ENCODE assay signal across 8 cellular contexts in the genomic region with DNA sequence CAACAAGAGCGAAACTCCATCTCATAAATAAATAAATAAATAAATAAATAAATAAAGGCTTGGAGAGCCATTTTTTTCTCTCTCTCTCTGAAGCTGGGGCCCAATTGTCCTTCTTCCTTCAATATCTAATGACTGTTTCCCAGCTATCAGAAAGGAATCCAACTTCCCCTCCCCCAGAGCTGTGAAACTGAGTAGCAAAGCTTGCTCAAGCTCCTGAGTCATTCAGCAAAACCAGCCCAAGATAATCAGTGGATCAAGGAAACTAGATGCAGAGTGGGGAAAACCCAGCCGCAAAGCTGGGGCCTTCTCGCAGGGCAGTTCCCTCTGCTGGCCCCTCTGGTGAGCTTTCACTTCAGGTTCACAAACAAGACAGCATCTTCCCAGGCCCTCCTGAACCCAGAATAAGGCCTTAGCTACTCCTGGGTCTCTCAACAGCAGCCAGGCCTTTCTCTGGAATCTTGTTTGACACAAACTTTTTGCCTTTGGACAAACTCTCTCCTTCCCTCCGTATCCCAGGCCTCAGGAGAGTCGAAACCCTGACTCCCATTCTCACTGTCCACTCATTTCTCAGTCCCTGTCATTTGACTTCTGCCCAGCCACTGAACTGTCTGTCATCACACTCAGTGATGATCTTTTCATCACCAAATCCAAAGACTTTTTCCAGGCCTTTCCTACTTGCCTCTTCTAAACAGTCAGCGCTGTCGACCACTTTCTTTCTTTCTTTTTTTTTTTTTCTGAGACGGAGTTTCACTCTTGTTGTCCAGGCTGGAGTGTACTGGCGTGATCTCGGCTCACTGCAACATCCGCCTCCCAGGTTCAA. TPM values are rescaled to one million over a fixed set of nuclear protein-coding genes. Genes with fewer than 3 reads are reported as not detected.
DNase-seq lines count a peak whose midpoint lies in the region; ATAC-seq and TF ChIP-seq lines count a peak whose summit lies in the region.

No MANE protein-coding gene starts in this region.

- H3K36me3 ChIP-seq in MM.1S (replicated peaks; ENCODE audit: insufficient read depth, low read length), result no peaks in the 10 kb centered on the region

- peak; percentile 57 for ATAC-seq in GM21825 (IDR thresholded peaks at IDR 0.05; ENCODE audit: unreplicated experiment)

- peak overlapping the region; percentile 64; the same call in 1 of the 2 replicates for H3K27ac ChIP-seq in MM.1S (ENCODE audit: low read length)

- H2AFZ ChIP-seq in MM.1S (ENCODE audit: low read length), result peak overlapping the region; percentile 55

- peak; percentile 98 for DNase-seq in Daoy (ENCODE audit: low read depth)
- peak; percentile 92 for DNase-seq in MM.1S
- DNase-seq in activated CD4-positive, alpha-beta T cell treated with anti-CD3 and anti-CD28 coated beads, Interleukin-2, amount 50 U/mL, for 4 hours, result peak; percentile 71 to 74
- peak; percentile 65 for DNase-seq in effector CD4-positive, alpha-beta T cell
- peak; percentile 24 for DNase-seq in midbrain (lab: John Stamatoyannopoulos, UW)
- peak; percentile 66 for DNase-seq in stimulated activated CD8-positive, alpha-beta memory T cell treated with anti-CD3 and anti-CD28 coated beads, Interleukin-4, amount 100 ng/mL, for 24 hours (ENCODE audit: low read depth)
- no peak for DNase-seq in NCI-H1105 (lab: John Stamatoyannopoulos, UW)

- no peaks in the 10 kb centered on the region for H4K20me1 ChIP-seq in MM.1S (ENCODE audit: insufficient read depth, low read length)

- H3K4me2 ChIP-seq in MM.1S (ENCODE audit: low read depth, low read length), result peak overlapping the region; percentile 44; the same call in 1 of the 2 replicates

- H3K9me2 ChIP-seq in MM.1S (replicated peaks; ENCODE audit: insufficient read depth, low read length), result no peaks in the 10 kb centered on the region

- H3F3A ChIP-seq in MM.1S (ENCODE audit: insufficient read depth, low read length), result peaks cover 10% of the 10 kb centered on the region

- peaks cover 25% of the 10 kb centered on the region for H3K4me1 ChIP-seq in MM.1S (ENCODE audit: low read length)

- H3K9ac ChIP-seq in MM.1S (ENCODE audit: low read length), result 0 out of 2 replicates have a peak overlapping the region, but pooled peaks have one; percentile 8

- H3K4me3 ChIP-seq in MM.1S (ENCODE audit: low read length), result no peak overlapping the region

- TF ChIP-seq CTCF in MM.1S (IDR thresholded peaks at IDR 0.05; ENCODE audit: low read length), result peak; percentile 36

- H3K79me2 ChIP-seq in MM.1S (ENCODE audit: low read length), result no peaks in the 10 kb centered on the region

- H3K27me3 ChIP-seq in MM.1S (replicated peaks; ENCODE audit: insufficient read depth, low read length), result no peaks in the 10 kb centered on the region

- no peaks in the 10 kb centered on the region for H3K9me3 ChIP-seq in MM.1S (replicated peaks; ENCODE audit: insufficient read depth, low read length)

RNA-seq across cellular contexts. Expression of gene PTP4A2, which starts 18.0 kb away (rescaled TPM):
- 388 and 393 TPM in 2 replicates for total RNA-seq in Daoy (2014; rRNA removed; shearing (Covaris generic))

RNA-seq across cellular contexts. Expression of gene KHDRBS1, which starts 57.5 kb away (rescaled TPM):
- 64.2 and 64.7 TPM in 2 replicates for total RNA-seq in Daoy (2014; rRNA removed; shearing (Covaris generic))
